In genomic region chr9:103601287-103601686, GRCh38 we compare ENCODE assay signal across 8 cellular contexts.
"Had no signal": no experiment of that assay in that cellular context is flagged by ENCODE, and none has a peak within 500 bp of the region (broad histone marks: within the 10 kb centered on the region; RNA-seq: fewer than 3 reads in every experiment).

No MANE protein-coding gene starts in this region.

- DNase-seq: GDM1, GF-D8 had no signal

- ATAC-seq: GM12878 had no signal

- FAIRE-seq: G401.6, GM12878, GM12891, GM12892, GM18507, GM19239 had no signal

- H3K4me3 ChIP-seq: GM12878 had no signal
